Comparison of ENCODE assay signal across 30 cellular contexts in genomic region chr7:110454713-110455112, GRCh38.
DNase-seq lines count a peak whose midpoint lies in the region; ATAC-seq and TF ChIP-seq lines count a peak whose summit lies in the region.
"Had no signal": no experiment of that assay in that cellular context is flagged by ENCODE, and none has a peak within 500 bp of the region (broad histone marks: within the 10 kb centered on the region; RNA-seq: fewer than 3 reads in every experiment).

No MANE protein-coding gene starts in this region.

- H3K4me1 Mint-ChIP-seq in activated naive CD4-positive, alpha-beta T cell treated with anti-CD3 and anti-CD28 coated beads, Interleukin-2, amount 10 ng/mL, durations not matched to agents 7 days and 5 days = peaks cover 2% of the 10 kb centered on the region
- H3K4me1 Mint-ChIP-seq: activated naive CD4-positive, alpha-beta T cell treated with anti-CD3 and anti-CD28 coated beads, Interleukin-2, amount 50 U/mL, for 24 hours; activated T-helper 17 cell treated with anti-CD3 and anti-CD28 coated beads, Interleukin-2, amount 50 U/mL, for 72 hours; neural progenitor cell had no signal

- H3K27me3 Mint-ChIP-seq in activated naive CD4-positive, alpha-beta T cell treated with anti-CD3 and anti-CD28 coated beads, Interleukin-2, amount 10 ng/mL, durations not matched to agents 7 days and 5 days = no peaks in the 10 kb centered on the region
- H3K27me3 Mint-ChIP-seq: activated naive CD4-positive, alpha-beta T cell treated with anti-CD3 and anti-CD28 coated beads, Interleukin-2, amount 50 U/mL, for 24 hours; activated T-helper 17 cell treated with anti-CD3 and anti-CD28 coated beads, Interleukin-2, amount 50 U/mL, for 72 hours had no signal

- no peaks in the 10 kb centered on the region for H3K36me3 Mint-ChIP-seq in activated naive CD4-positive, alpha-beta T cell treated with anti-CD3 and anti-CD28 coated beads, Interleukin-2, amount 10 ng/mL, durations not matched to agents 7 days and 5 days
- H3K36me3 Mint-ChIP-seq: activated naive CD4-positive, alpha-beta T cell treated with anti-CD3 and anti-CD28 coated beads, Interleukin-2, amount 50 U/mL, for 24 hours; neural progenitor cell had no signal

- no peaks in the 10 kb centered on the region for H3K9me3 Mint-ChIP-seq in activated naive CD4-positive, alpha-beta T cell treated with anti-CD3 and anti-CD28 coated beads, Interleukin-2, amount 10 ng/mL, durations not matched to agents 7 days and 5 days
- H3K9me3 Mint-ChIP-seq: activated naive CD4-positive, alpha-beta T cell treated with anti-CD3 and anti-CD28 coated beads, Interleukin-2, amount 50 U/mL, for 24 hours; activated T-helper 17 cell treated with anti-CD3 and anti-CD28 coated beads, Interleukin-2, amount 50 U/mL, for 72 hours had no signal

- H3K4me3 Mint-ChIP-seq in activated naive CD4-positive, alpha-beta T cell treated with anti-CD3 and anti-CD28 coated beads, Interleukin-2, amount 10 ng/mL, durations not matched to agents 7 days and 5 days = no peak overlapping the region
- H3K4me3 Mint-ChIP-seq: activated CD8-positive, alpha-beta T cell treated with anti-CD3 and anti-CD28 coated beads, Interleukin-2, amount 10 ng/mL, durations not matched to agents 7 days and 5 days; activated naive CD4-positive, alpha-beta T cell treated with anti-CD3 and anti-CD28 coated beads, Interleukin-2, amount 50 U/mL, for 24 hours; activated T-helper 17 cell treated with anti-CD3 and anti-CD28 coated beads, Interleukin-2, amount 50 U/mL, for 72 hours; neural progenitor cell had no signal

- no peaks in the 10 kb centered on the region for H3K27me3 ChIP-seq in heart left ventricle
- H3K27me3 ChIP-seq: brain microvascular endothelial cell, esophagus muscularis mucosa, neural progenitor cell, suprapubic skin, upper lobe of left lung had no signal

- H3K4me3 ChIP-seq in lower leg skin (ENCODE audit: low read depth, poor library complexity, severe bottlenecking) = no peak overlapping the region
- no peak overlapping the region for H3K4me3 ChIP-seq in heart left ventricle
- H3K4me3 ChIP-seq: esophagus muscularis mucosa, neural progenitor cell, suprapubic skin, upper lobe of left lung had no signal

- peaks cover 0 to 4% (median 0%) of the 10 kb centered on the region in 12 donors for H3K9me3 ChIP-seq in heart left ventricle
- H3K9me3 ChIP-seq: esophagus muscularis mucosa, suprapubic skin, upper lobe of left lung had no signal

- no peak overlapping the region for H3K27ac ChIP-seq in heart left ventricle
- H3K27ac ChIP-seq: brain microvascular endothelial cell, esophagus muscularis mucosa, neural progenitor cell, parathyroid adenoma, suprapubic skin, upper lobe of left lung, VCaP had no signal

- peak; percentile 64 for ATAC-seq in GM18499 (IDR thresholded peaks at IDR 0.05; ENCODE audit: insufficient read depth, unreplicated experiment)
- peak; percentile 70 for ATAC-seq in GM21390 (IDR thresholded peaks at IDR 0.05; ENCODE audit: unreplicated experiment)
- ATAC-seq in HG02938 (IDR thresholded peaks at IDR 0.05; ENCODE audit: unreplicated experiment) = peak; percentile 70
- ATAC-seq in HG03439 (IDR thresholded peaks at IDR 0.05; ENCODE audit: unreplicated experiment) = no peak
- ATAC-seq in heart left ventricle = no peak
- ATAC-seq: activated CD8-positive, alpha-beta T cell treated with anti-CD3 and anti-CD28 coated beads, Interleukin-2, amount 10 ng/mL, durations not matched to agents 7 days and 5 days; activated T-helper 17 cell treated with anti-CD3 and anti-CD28 coated beads, Interleukin-2, amount 50 U/mL, for 72 hours; Panc1 had no signal

- DNase-seq in MV-4-11 (lab: John Stamatoyannopoulos, UW) (peak; percentile 40), lower leg skin (ENCODE audit: low spot score in 2 of 2) (no peak), heart left ventricle (no peak)
- no peak for DNase-seq in activated naive CD4-positive, alpha-beta T cell treated with anti-CD3 and anti-CD28 coated beads, Interleukin-2, amount 10 ng/mL, durations not matched to agents 7 days and 5 days
- DNase-seq: activated CD4-positive, alpha-beta T cell treated with anti-CD3 and anti-CD28 coated beads for 4 hours; activated CD8-positive, alpha-beta T cell treated with anti-CD3 and anti-CD28 coated beads, Interleukin-2, amount 10 ng/mL, durations not matched to agents 7 days and 5 days; amniotic stem cell; brain microvascular endothelial cell; DMS79; foreskin fibroblast; KG1; kidney; NCI-H1436 treated with DMSO at 0.1 percent for 48 hours; NCI-H226; SHP77; small intestine; stimulated activated naive CD4-positive, alpha-beta T cell treated with Interleukin-2 at 50 U/mL for 16 hours; upper lobe of left lung had no signal

- CTCF ChIA-PET in activated naive CD4-positive, alpha-beta T cell treated with anti-CD3 and anti-CD28 coated beads, Interleukin-2, amount 10 ng/mL, durations not matched to agents 7 days and 5 days (lab: Charles Lee) = no interaction called here

- no peaks in the 10 kb centered on the region for H3K4me1 ChIP-seq in heart left ventricle
- H3K4me1 ChIP-seq: esophagus muscularis mucosa, neural progenitor cell, parathyroid adenoma, suprapubic skin, upper lobe of left lung had no signal

- intact Hi-C loops in lower leg skin (cut with DNase I; ENCODE audit: low total_unique reads) = no loop called here
- intact Hi-C loops in heart left ventricle (cut with DNase I) = loop anchor here in 1 of 10 donors (10.0 kb wide), 1 partner anchor 60 kb away; no protein-coding TSS in a partner anchor

- no peaks in the 10 kb centered on the region for H3K36me3 ChIP-seq in heart left ventricle
- H3K36me3 ChIP-seq: brain microvascular endothelial cell, esophagus muscularis mucosa, neural progenitor cell, suprapubic skin, upper lobe of left lung had no signal

- TF ChIP-seq CTCF in lower leg skin (IDR thresholded peaks at IDR 0.05) (no peak), heart left ventricle (IDR thresholded peaks at IDR 0.05) (no peak)

- H3K27ac Mint-ChIP-seq in activated naive CD4-positive, alpha-beta T cell treated with anti-CD3 and anti-CD28 coated beads, Interleukin-2, amount 10 ng/mL, durations not matched to agents 7 days and 5 days = no peak overlapping the region
- H3K27ac Mint-ChIP-seq: activated CD8-positive, alpha-beta T cell treated with anti-CD3 and anti-CD28 coated beads, Interleukin-2, amount 10 ng/mL, durations not matched to agents 7 days and 5 days; activated naive CD4-positive, alpha-beta T cell treated with anti-CD3 and anti-CD28 coated beads, Interleukin-2, amount 50 U/mL, for 24 hours; activated T-helper 17 cell treated with anti-CD3 and anti-CD28 coated beads, Interleukin-2, amount 50 U/mL, for 72 hours; neural progenitor cell had no signal

- TF ChIP-seq POLR2A in lower leg skin (IDR thresholded peaks at IDR 0.05) (no peak), heart left ventricle (IDR thresholded peaks at IDR 0.05) (no peak)

- WGBS in lower leg skin, 2 donors = 79 to 82% methylated on average over 3 of the region's 3 CpGs
- WGBS in heart left ventricle, 4 donors = 73 to 80% (median 76%) methylated on average over 3 of the region's 3 CpGs

Comparison
In these comparisons a context has a peak if more than half of its experiments do, and no peak if none do; other contexts are left out.
1. ATAC-seq: peak in GM18499 (single experiment), GM21390 (single experiment) and HG02938 (single experiment); none in HG03439 (single experiment) and heart left ventricle (0 of 4).